2 cellular contexts compared by ENCODE assay signal in genomic region chr10:5598085-5598690, GRCh38.
TF ChIP-seq lines count a peak whose summit lies in the region.

No MANE protein-coding gene starts in this region.

TF ChIP-seq in HepG2, 621 proteins besides CTCF, POLR2A, EP300 and RAD21 (continued from another document):
- TF ChIP-seq, protein P1, sequence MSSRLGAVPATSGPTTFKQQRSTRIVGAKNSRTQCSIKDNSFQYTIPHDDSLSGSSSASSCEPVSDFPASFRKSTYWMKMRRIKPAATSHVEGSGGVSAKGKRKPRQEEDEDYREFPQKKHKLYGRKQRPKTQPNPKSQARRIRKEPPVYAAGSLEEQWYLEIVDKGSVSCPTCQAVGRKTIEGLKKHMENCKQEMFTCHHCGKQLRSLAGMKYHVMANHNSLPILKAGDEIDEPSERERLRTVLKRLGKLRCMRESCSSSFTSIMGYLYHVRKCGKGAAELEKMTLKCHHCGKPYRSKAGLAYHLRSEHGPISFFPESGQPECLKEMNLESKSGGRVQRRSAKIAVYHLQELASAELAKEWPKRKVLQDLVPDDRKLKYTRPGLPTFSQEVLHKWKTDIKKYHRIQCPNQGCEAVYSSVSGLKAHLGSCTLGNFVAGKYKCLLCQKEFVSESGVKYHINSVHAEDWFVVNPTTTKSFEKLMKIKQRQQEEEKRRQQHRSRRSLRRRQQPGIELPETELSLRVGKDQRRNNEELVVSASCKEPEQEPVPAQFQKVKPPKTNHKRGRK (CRISPR knock-in tag; IDR thresholded peaks at IDR 0.05), result 0 out of 2 replicates have a peak, but pooled peaks have one; percentile 12
- peak; percentile 46; the same call in 1 of the 2 replicates for TF ChIP-seq ZNF775 (CRISPR knock-in tag; IDR thresholded peaks at IDR 0.05; ENCODE audit: borderline replicate concordance)

TF ChIP-seq in K562, 482 proteins besides CTCF, POLR2A, EP300 and RAD21 (continued from another document and continues in another):
- TF ChIP-seq FOXA1 (IDR thresholded peaks at IDR 0.05; ENCODE audit: borderline replicate concordance) (no peak), ZNF3 (CRISPR knock-in tag; IDR thresholded peaks at IDR 0.05) (no peak), SMARCA5 (IDR thresholded peaks at IDR 0.05) (no peak), BHLHE40 (IDR thresholded peaks at IDR 0.05; ENCODE audit: low read length) (no peak), TEAD4 (IDR thresholded peaks at IDR 0.05; ENCODE audit: low read length) (no peak), TEAD4 (CRISPR knock-in tag; IDR thresholded peaks at IDR 0.05; ENCODE audit: borderline replicate concordance) (no peak), ZBTB7A (IDR thresholded peaks at IDR 0.05; ENCODE audit: borderline replicate concordance, control insufficient read depth, low read depth, low read length) (no peak), RCOR1 (IDR thresholded peaks at IDR 0.05; ENCODE audit: borderline replicate concordance in 1 of 2, low read depth in 2 of 2, low read length in 2 of 2) (no peak), ZNF282 (CRISPR knock-in tag; IDR thresholded peaks at IDR 0.05) (no peak), ARID3A (IDR thresholded peaks at IDR 0.05; ENCODE audit: borderline replicate concordance, low read depth, low read length) (no peak), MIER1 (IDR thresholded peaks at IDR 0.05; ENCODE audit: low read depth) (0 out of 2 replicates have a peak, but pooled peaks have one; percentile 28), NONO (IDR thresholded peaks at IDR 0.05; ENCODE audit: low read depth in 2 of 2, low read length in 1 of 2) (no peak), ZNF561 (CRISPR knock-in tag; conservative IDR thresholded peaks at IDR 0.05) (no peak), TCFL5 (CRISPR knock-in tag; conservative IDR thresholded peaks at IDR 0.05) (no peak), KDM5B (IDR thresholded peaks at IDR 0.05; ENCODE audit: insufficient replicate concordance, low read depth, low read length) (no peak), KLF6 (CRISPR knock-in tag; IDR thresholded peaks at IDR 0.05; ENCODE audit: borderline replicate concordance) (no peak), ZNF431 (CRISPR knock-in tag; IDR thresholded peaks at IDR 0.05) (no peak), ZC3H4 (CRISPR knock-in tag; IDR thresholded peaks at IDR 0.05; ENCODE audit: borderline replicate concordance) (no peak), TOE1 (IDR thresholded peaks at IDR 0.05; ENCODE audit: borderline replicate concordance) (no peak), TOE1 (CRISPR knock-in tag; IDR thresholded peaks at IDR 0.05; ENCODE audit: borderline replicate concordance, low read depth) (no peak), ETV6 (IDR thresholded peaks at IDR 0.05; ENCODE audit: borderline replicate concordance in 1 of 2, low read depth in 2 of 2, low read length in 1 of 2) (no peak), ETV6 (CRISPR knock-in tag; IDR thresholded peaks at IDR 0.05; ENCODE audit: borderline replicate concordance) (no peak), ARID2 (IDR thresholded peaks at IDR 0.05) (0 out of 2 replicates have a peak, but pooled peaks have one; percentile 27), DLX4 (CRISPR knock-in tag; IDR thresholded peaks at IDR 0.05) (no peak), FOXK2 (conservative IDR thresholded peaks at IDR 0.05 in 1 of 2, IDR thresholded peaks at IDR 0.05 in 1 of 2; ENCODE audit: low read depth in 2 of 2) (no peak), SMARCC2 (IDR thresholded peaks at IDR 0.05; ENCODE audit: low read depth) (no peak), NCOA2 (IDR thresholded peaks at IDR 0.05; ENCODE audit: partially characterized antibody in 2 of 2) (no peak), CHD1 (IDR thresholded peaks at IDR 0.05; ENCODE audit: low read length) (no peak), NUFIP1 (IDR thresholded peaks at IDR 0.05; ENCODE audit: partially characterized antibody) (no peak), SNRNP70 (optimal IDR thresholded peaks at IDR 0.05; ENCODE audit: low read depth, low read length) (no peak), ZNF175 (CRISPR knock-in tag; IDR thresholded peaks at IDR 0.05; ENCODE audit: low read depth) (no peak), ATF3 (IDR thresholded peaks at IDR 0.05) (no peak), ATF3 (CRISPR knock-in tag; conservative IDR thresholded peaks at IDR 0.05) (no peak), TRIM28 (IDR thresholded peaks at IDR 0.05) (no peak)
- TF ChIP-seq, protein P2, sequence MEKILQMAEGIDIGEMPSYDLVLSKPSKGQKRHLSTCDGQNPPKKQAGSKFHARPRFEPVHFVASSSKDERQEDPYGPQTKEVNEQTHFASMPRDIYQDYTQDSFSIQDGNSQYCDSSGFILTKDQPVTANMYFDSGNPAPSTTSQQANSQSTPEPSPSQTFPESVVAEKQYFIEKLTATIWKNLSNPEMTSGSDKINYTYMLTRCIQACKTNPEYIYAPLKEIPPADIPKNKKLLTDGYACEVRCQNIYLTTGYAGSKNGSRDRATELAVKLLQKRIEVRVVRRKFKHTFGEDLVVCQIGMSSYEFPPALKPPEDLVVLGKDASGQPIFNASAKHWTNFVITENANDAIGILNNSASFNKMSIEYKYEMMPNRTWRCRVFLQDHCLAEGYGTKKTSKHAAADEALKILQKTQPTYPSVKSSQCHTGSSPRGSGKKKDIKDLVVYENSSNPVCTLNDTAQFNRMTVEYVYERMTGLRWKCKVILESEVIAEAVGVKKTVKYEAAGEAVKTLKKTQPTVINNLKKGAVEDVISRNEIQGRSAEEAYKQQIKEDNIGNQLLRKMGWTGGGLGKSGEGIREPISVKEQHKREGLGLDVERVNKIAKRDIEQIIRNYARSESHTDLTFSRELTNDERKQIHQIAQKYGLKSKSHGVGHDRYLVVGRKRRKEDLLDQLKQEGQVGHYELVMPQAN (IDR thresholded peaks at IDR 0.05; ENCODE audit: borderline replicate concordance), result 0 out of 2 replicates have a peak, but pooled peaks have one; percentile 44
- TF ChIP-seq, protein P1 (tag; IDR thresholded peaks at IDR 0.05), result peak; percentile 92
- TF ChIP-seq, protein P3, sequence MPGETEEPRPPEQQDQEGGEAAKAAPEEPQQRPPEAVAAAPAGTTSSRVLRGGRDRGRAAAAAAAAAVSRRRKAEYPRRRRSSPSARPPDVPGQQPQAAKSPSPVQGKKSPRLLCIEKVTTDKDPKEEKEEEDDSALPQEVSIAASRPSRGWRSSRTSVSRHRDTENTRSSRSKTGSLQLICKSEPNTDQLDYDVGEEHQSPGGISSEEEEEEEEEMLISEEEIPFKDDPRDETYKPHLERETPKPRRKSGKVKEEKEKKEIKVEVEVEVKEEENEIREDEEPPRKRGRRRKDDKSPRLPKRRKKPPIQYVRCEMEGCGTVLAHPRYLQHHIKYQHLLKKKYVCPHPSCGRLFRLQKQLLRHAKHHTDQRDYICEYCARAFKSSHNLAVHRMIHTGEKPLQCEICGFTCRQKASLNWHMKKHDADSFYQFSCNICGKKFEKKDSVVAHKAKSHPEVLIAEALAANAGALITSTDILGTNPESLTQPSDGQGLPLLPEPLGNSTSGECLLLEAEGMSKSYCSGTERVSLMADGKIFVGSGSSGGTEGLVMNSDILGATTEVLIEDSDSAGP (CRISPR knock-in tag; IDR thresholded peaks at IDR 0.05), result no peak
- TF ChIP-seq, protein P4, sequence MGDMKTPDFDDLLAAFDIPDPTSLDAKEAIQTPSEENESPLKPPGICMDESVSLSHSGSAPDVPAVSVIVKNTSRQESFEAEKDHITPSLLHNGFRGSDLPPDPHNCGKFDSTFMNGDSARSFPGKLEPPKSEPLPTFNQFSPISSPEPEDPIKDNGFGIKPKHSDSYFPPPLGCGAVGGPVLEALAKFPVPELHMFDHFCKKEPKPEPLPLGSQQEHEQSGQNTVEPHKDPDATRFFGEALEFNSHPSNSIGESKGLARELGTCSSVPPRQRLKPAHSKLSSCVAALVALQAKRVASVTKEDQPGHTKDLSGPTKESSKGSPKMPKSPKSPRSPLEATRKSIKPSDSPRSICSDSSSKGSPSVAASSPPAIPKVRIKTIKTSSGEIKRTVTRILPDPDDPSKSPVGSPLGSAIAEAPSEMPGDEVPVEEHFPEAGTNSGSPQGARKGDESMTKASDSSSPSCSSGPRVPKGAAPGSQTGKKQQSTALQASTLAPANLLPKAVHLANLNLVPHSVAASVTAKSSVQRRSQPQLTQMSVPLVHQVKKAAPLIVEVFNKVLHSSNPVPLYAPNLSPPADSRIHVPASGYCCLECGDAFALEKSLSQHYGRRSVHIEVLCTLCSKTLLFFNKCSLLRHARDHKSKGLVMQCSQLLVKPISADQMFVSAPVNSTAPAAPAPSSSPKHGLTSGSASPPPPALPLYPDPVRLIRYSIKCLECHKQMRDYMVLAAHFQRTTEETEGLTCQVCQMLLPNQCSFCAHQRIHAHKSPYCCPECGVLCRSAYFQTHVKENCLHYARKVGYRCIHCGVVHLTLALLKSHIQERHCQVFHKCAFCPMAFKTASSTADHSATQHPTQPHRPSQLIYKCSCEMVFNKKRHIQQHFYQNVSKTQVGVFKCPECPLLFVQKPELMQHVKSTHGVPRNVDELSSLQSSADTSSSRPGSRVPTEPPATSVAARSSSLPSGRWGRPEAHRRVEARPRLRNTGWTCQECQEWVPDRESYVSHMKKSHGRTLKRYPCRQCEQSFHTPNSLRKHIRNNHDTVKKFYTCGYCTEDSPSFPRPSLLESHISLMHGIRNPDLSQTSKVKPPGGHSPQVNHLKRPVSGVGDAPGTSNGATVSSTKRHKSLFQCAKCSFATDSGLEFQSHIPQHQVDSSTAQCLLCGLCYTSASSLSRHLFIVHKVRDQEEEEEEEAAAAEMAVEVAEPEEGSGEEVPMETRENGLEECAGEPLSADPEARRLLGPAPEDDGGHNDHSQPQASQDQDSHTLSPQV (IDR thresholded peaks at IDR 0.05), result no peak
- TF ChIP-seq, protein P5, sequence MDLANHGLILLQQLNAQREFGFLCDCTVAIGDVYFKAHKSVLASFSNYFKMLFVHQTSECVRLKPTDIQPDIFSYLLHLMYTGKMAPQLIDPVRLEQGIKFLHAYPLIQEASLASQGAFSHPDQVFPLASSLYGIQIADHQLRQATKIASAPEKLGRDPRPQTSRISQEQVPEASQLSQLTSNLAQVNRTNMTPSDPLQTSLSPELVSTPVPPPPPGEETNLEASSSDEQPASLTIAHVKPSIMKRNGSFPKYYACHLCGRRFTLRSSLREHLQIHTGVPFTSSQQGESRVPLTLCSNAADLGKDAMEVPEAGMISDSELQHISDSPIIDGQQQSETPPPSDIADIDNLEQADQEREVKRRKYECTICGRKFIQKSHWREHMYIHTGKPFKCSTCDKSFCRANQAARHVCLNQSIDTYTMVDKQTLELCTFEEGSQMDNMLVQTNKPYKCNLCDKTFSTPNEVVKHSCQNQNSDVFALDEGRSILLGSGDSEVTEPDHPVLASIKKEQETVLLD (IDR thresholded peaks at IDR 0.05), result peak; percentile 57; the same call in 1 of the 2 replicates
- TF ChIP-seq, protein P6, sequence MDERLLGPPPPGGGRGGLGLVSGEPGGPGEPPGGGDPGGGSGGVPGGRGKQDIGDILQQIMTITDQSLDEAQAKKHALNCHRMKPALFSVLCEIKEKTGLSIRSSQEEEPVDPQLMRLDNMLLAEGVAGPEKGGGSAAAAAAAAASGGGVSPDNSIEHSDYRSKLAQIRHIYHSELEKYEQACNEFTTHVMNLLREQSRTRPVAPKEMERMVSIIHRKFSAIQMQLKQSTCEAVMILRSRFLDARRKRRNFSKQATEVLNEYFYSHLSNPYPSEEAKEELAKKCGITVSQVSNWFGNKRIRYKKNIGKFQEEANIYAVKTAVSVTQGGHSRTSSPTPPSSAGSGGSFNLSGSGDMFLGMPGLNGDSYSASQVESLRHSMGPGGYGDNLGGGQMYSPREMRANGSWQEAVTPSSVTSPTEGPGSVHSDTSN (CRISPR knock-in tag; IDR thresholded peaks at IDR 0.05; ENCODE audit: low read depth), result no peak
- TF ChIP-seq, protein P6 (tag; conservative IDR thresholded peaks at IDR 0.05; ENCODE audit: low read depth), result no peak
